Comparison of ENCODE assay signal across 24 cellular contexts in the genomic region with DNA sequence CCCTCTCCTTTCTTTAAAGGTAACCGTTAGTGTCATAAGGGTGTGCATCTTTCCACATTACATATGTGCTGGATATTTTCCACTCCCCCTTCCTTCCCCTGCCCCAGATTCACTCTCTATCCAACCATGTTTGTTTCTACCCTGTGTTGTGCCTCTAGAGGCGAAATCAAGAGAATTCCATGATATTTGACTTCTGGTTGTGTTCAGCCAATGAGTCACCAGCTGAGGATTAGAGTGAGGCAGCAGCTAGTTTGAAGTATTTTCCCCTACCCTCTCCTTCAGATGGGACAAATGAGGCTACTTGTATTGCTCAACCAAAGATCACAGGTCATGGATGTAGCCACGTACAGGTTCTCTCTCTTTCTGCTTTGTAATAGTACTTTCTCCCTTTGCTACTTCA. TPM values are rescaled to one million over a fixed set of nuclear protein-coding genes. Genes with fewer than 3 reads are reported as not detected.
A peak's percentile ranks its signal among the peaks of the same experiment; 100 is the strongest.
DNase-seq lines count a peak whose midpoint lies in the region; ATAC-seq, FAIRE-seq and TF ChIP-seq lines count a peak whose summit lies in the region.
"Had no signal": no experiment of that assay in that cellular context is flagged by ENCODE, and none has a peak within 500 bp of the region (broad histone marks: within the 10 kb centered on the region; RNA-seq: fewer than 3 reads in every experiment).

No MANE protein-coding gene starts in this region.

- whole genome bisulfite sequencing in mesendoderm (ENCODE audit: extremely low coverage, insufficient coverage, low lambda C conversion rate), result no CpG with 5 or more reads among the region's 3 CpGs

- intact Hi-C loops in activated CD4-positive, alpha-beta memory T cell treated with anti-CD3 and anti-CD28 coated beads for 36 hours (cut with micrococcal nuclease), result no loop called here

- no peak overlapping the region for H2BK15ac ChIP-seq in mesendoderm (replicated peaks; ENCODE audit: low read depth)

- H3K36me3 ChIP-seq in bronchial epithelial cell (ENCODE audit: control insufficient read depth, insufficient read depth, low read length), result no peaks in the 10 kb centered on the region
- no peaks in the 10 kb centered on the region for H3K36me3 ChIP-seq in mesendoderm (ENCODE audit: control insufficient read depth, insufficient read depth, low read length)
- H3K36me3 ChIP-seq: SJCRH30 had no signal

- H3K27me3 Mint-ChIP-seq in activated naive CD4-positive, alpha-beta T cell treated with anti-CD3 and anti-CD28 coated beads, Interleukin-2, amount 10 ng/mL, durations not matched to agents 7 days and 5 days, result no peaks in the 10 kb centered on the region
- H3K27me3 Mint-ChIP-seq in activated CD4-positive, alpha-beta memory T cell treated with anti-CD3 and anti-CD28 coated beads for 36 hours, result peaks cover 29% of the 10 kb centered on the region

- no peak overlapping the region for H3K9ac ChIP-seq in mesendoderm (ENCODE audit: low read length)

- H3K27ac ChIP-seq in mesendoderm (ENCODE audit: low read depth, low read length), result no peak overlapping the region
- H3K27ac ChIP-seq: C4-2B, SJCRH30 had no signal

- H3K27ac Mint-ChIP-seq in activated naive CD4-positive, alpha-beta T cell treated with anti-CD3 and anti-CD28 coated beads, Interleukin-2, amount 10 ng/mL, durations not matched to agents 7 days and 5 days, result no peak overlapping the region
- H3K27ac Mint-ChIP-seq in activated CD4-positive, alpha-beta memory T cell treated with anti-CD3 and anti-CD28 coated beads for 36 hours, result no peak overlapping the region
- H3K27ac Mint-ChIP-seq: CD8-positive, alpha-beta memory T cell had no signal

- no peak for TF ChIP-seq CTCF in bronchial epithelial cell (IDR thresholded peaks at IDR 0.05; ENCODE audit: insufficient read depth, low read length, severe bottlenecking)

- no peak overlapping the region for H4K5ac ChIP-seq in mesendoderm (ENCODE audit: low read length)

- H3K79me2 ChIP-seq in mesendoderm (ENCODE audit: control insufficient read depth, insufficient read depth, low read length), result no peaks in the 10 kb centered on the region

- no peak overlapping the region for H3K4me2 ChIP-seq in mesendoderm (ENCODE audit: low read length)

- no peaks in the 10 kb centered on the region for H3K4me1 ChIP-seq in mesendoderm (ENCODE audit: control insufficient read depth, low read depth, low read length)
- H3K4me1 ChIP-seq: SJCRH30 had no signal

- H2BK5ac ChIP-seq in mesendoderm (ENCODE audit: low read length), result no peak overlapping the region

- H3K4me3 Mint-ChIP-seq in activated naive CD4-positive, alpha-beta T cell treated with anti-CD3 and anti-CD28 coated beads, Interleukin-2, amount 10 ng/mL, durations not matched to agents 7 days and 5 days, result no peak overlapping the region
- H3K4me3 Mint-ChIP-seq in activated CD4-positive, alpha-beta memory T cell treated with anti-CD3 and anti-CD28 coated beads for 36 hours, result no peak overlapping the region
- H3K4me3 Mint-ChIP-seq: CD8-positive, alpha-beta memory T cell had no signal

- no peak overlapping the region for H3K4ac ChIP-seq in mesendoderm (ENCODE audit: low read depth, low read length)

- H2BK120ac ChIP-seq in mesendoderm (ENCODE audit: low read depth, low read length), result no peak overlapping the region

- CTCF ChIA-PET in activated naive CD4-positive, alpha-beta T cell treated with anti-CD3 and anti-CD28 coated beads, Interleukin-2, amount 10 ng/mL, durations not matched to agents 7 days and 5 days (lab: Charles Lee), result no interaction called here
- CTCF ChIA-PET in activated CD4-positive, alpha-beta memory T cell treated with anti-CD3 and anti-CD28 coated beads for 36 hours (lab: Charles Lee), result no interaction called here

- H4K8ac ChIP-seq in mesendoderm (ENCODE audit: low read depth, low read length), result no peak overlapping the region

- DNase-seq in A172 (ENCODE audit: low spot score), result peak; percentile 56
- DNase-seq in HT1080 (ENCODE audit: low read depth), result peak; percentile 22
- DNase-seq in bronchial epithelial cell (ENCODE audit: low read depth), result peak; percentile 12
- peak; percentile 15 for DNase-seq in mesendoderm
- no peak for DNase-seq in activated naive CD4-positive, alpha-beta T cell treated with anti-CD3 and anti-CD28 coated beads, Interleukin-2, amount 10 ng/mL, durations not matched to agents 7 days and 5 days
- no peak for DNase-seq in activated CD4-positive, alpha-beta memory T cell treated with anti-CD3 and anti-CD28 coated beads for 36 hours
- DNase-seq: CD8-positive, alpha-beta memory T cell; DMS53; GDM1; GOT3; Kasumi-1; MM.1S; NCI-H1048; NCI-H1417 treated with DMSO at 0.1 percent for 48 hours; NCI-H187 treated with DMSO at 0.1 percent for 48 hours; NK-92 treated with Interleukin-12 subunit alpha and Interleukin-12 subunit beta, amount 100 ng/mL, for 24 hours; SJCRH30 had no signal

- H3K27me3 ChIP-seq in bronchial epithelial cell (ENCODE audit: control insufficient read depth, insufficient read depth, low read length), result no peaks in the 10 kb centered on the region
- no peaks in the 10 kb centered on the region for H3K27me3 ChIP-seq in mesendoderm (ENCODE audit: insufficient read depth, low read length, poor library complexity)
- H3K27me3 ChIP-seq: SJCRH30 had no signal

- H2AK5ac ChIP-seq in mesendoderm (ENCODE audit: low read length), result no peak overlapping the region

- H3K23ac ChIP-seq in mesendoderm (ENCODE audit: low read length), result no peak overlapping the region

- H3K36me3 Mint-ChIP-seq in activated naive CD4-positive, alpha-beta T cell treated with anti-CD3 and anti-CD28 coated beads, Interleukin-2, amount 10 ng/mL, durations not matched to agents 7 days and 5 days, result no peaks in the 10 kb centered on the region
- no peaks in the 10 kb centered on the region for H3K36me3 Mint-ChIP-seq in activated CD4-positive, alpha-beta memory T cell treated with anti-CD3 and anti-CD28 coated beads for 36 hours
- H3K36me3 Mint-ChIP-seq: CD8-positive, alpha-beta memory T cell had no signal

- no peaks in the 10 kb centered on the region for H3K79me1 ChIP-seq in mesendoderm (ENCODE audit: low read length)

- H3K18ac ChIP-seq in mesendoderm (ENCODE audit: low read length), result no peak overlapping the region

- H3K9me3 Mint-ChIP-seq in activated naive CD4-positive, alpha-beta T cell treated with anti-CD3 and anti-CD28 coated beads, Interleukin-2, amount 10 ng/mL, durations not matched to agents 7 days and 5 days, result peaks cover 2% of the 10 kb centered on the region
- H3K9me3 Mint-ChIP-seq in activated CD4-positive, alpha-beta memory T cell treated with anti-CD3 and anti-CD28 coated beads for 36 hours, result peaks cover 16% of the 10 kb centered on the region

- no peak overlapping the region for H3K4me3 ChIP-seq in bronchial epithelial cell (ENCODE audit: low read depth, low read length)
- H3K4me3 ChIP-seq in mesendoderm (ENCODE audit: low read length), result no peak overlapping the region
- H3K4me3 ChIP-seq: SJCRH30 had no signal

- ATAC-seq in HG02981 (IDR thresholded peaks at IDR 0.05; ENCODE audit: unreplicated experiment), result no peak
- ATAC-seq: Panc1 had no signal

- POLR2A ChIA-PET in activated CD4-positive, alpha-beta memory T cell treated with anti-CD3 and anti-CD28 coated beads for 36 hours (lab: Charles Lee), result no interaction called here

- no peak for FAIRE-seq in bronchial epithelial cell (lab: Jason Lieb, UNC)
- FAIRE-seq: A204.1, D721Med, GM18507 had no signal

- no peaks in the 10 kb centered on the region for H3K4me1 Mint-ChIP-seq in activated naive CD4-positive, alpha-beta T cell treated with anti-CD3 and anti-CD28 coated beads, Interleukin-2, amount 10 ng/mL, durations not matched to agents 7 days and 5 days
- H3K4me1 Mint-ChIP-seq in activated CD4-positive, alpha-beta memory T cell treated with anti-CD3 and anti-CD28 coated beads for 36 hours (ENCODE audit: low read depth), result no peaks in the 10 kb centered on the region
- H3K4me1 Mint-ChIP-seq: CD8-positive, alpha-beta memory T cell had no signal

- no peak overlapping the region for H3K56ac ChIP-seq in mesendoderm (ENCODE audit: low read length)

RNA-seq across cellular contexts. Expression of a gene that starts 24.6 kb away (rescaled TPM):
- total RNA-seq in A172 (2014; rRNA removed; shearing (Covaris generic)), result not detected in 2 replicates
- total RNA-seq in HT1080 (2014; rRNA removed; shearing (Covaris generic)), result not detected in 2 replicates
- polyA plus RNA-seq in HT1080 (2015; cell fraction: cytosol; rRNA removed), result not detected in 2 replicates
- polyA plus RNA-seq in HT1080 (2015; cell fraction: nucleus; rRNA removed), result not detected in 2 replicates
- total RNA-seq in bronchial epithelial cell, result not detected in 2 replicates
- not detected for polyA plus RNA-seq in mesendoderm (2013, experiment 1 of 2)
- not detected for polyA plus RNA-seq in mesendoderm (2013, experiment 2 of 2)
- total RNA-seq in activated CD4-positive, alpha-beta memory T cell treated with anti-CD3 and anti-CD28 coated beads for 36 hours, result not detected
- total RNA-seq: CD8-positive, alpha-beta memory T cell; NCI-H460; SJCRH30 had no signal
- polyA plus RNA-seq: CD8-positive, alpha-beta memory T cell had no signal

RNA-seq across cellular contexts. Expression of a gene that starts 38.3 kb away (rescaled TPM):
- not detected in 2 replicates for total RNA-seq in A172 (2014; rRNA removed; shearing (Covaris generic))
- not detected in 2 replicates for total RNA-seq in HT1080 (2014; rRNA removed; shearing (Covaris generic))
- polyA plus RNA-seq in HT1080 (2015; cell fraction: cytosol; rRNA removed), result not detected in 2 replicates
- not detected in 2 replicates for polyA plus RNA-seq in HT1080 (2015; cell fraction: nucleus; rRNA removed)
- total RNA-seq in bronchial epithelial cell, result not detected in 2 replicates
- polyA plus RNA-seq in mesendoderm (2013, experiment 1 of 2), result not detected
- polyA plus RNA-seq in mesendoderm (2013, experiment 2 of 2), result not detected
- not detected for total RNA-seq in activated CD4-positive, alpha-beta memory T cell treated with anti-CD3 and anti-CD28 coated beads for 36 hours
- total RNA-seq: CD8-positive, alpha-beta memory T cell; NCI-H460; SJCRH30 had no signal
- polyA plus RNA-seq: CD8-positive, alpha-beta memory T cell had no signal

RNA-seq across cellular contexts. Expression of a gene that starts 46.9 kb away (rescaled TPM):
- not detected in 2 replicates for total RNA-seq in A172 (2014; rRNA removed; shearing (Covaris generic))
- not detected in 2 replicates for total RNA-seq in HT1080 (2014; rRNA removed; shearing (Covaris generic))
- not detected in 2 replicates for polyA plus RNA-seq in HT1080 (2015; cell fraction: cytosol; rRNA removed)
- not detected in 2 replicates for polyA plus RNA-seq in HT1080 (2015; cell fraction: nucleus; rRNA removed)
- total RNA-seq in bronchial epithelial cell, result not detected in 2 replicates
- polyA plus RNA-seq in mesendoderm (2013, experiment 1 of 2), result not detected
- polyA plus RNA-seq in mesendoderm (2013, experiment 2 of 2), result not detected
- total RNA-seq in activated CD4-positive, alpha-beta memory T cell treated with anti-CD3 and anti-CD28 coated beads for 36 hours, result not detected
- total RNA-seq: CD8-positive, alpha-beta memory T cell; NCI-H460; SJCRH30 had no signal
- polyA plus RNA-seq: CD8-positive, alpha-beta memory T cell had no signal

RNA-seq across cellular contexts. Expression of a gene that starts 59.0 kb away (rescaled TPM):
- total RNA-seq in A172 (2014; rRNA removed; shearing (Covaris generic)), result not detected in 2 replicates
- not detected in 2 replicates for total RNA-seq in HT1080 (2014; rRNA removed; shearing (Covaris generic))
- not detected in 2 replicates for polyA plus RNA-seq in HT1080 (2015; cell fraction: cytosol; rRNA removed)
- polyA plus RNA-seq in HT1080 (2015; cell fraction: nucleus; rRNA removed), result not detected in 2 replicates
- not detected in 2 replicates for total RNA-seq in bronchial epithelial cell
- not detected for polyA plus RNA-seq in mesendoderm (2013, experiment 1 of 2)
- polyA plus RNA-seq in mesendoderm (2013, experiment 2 of 2), result not detected
- total RNA-seq in activated CD4-positive, alpha-beta memory T cell treated with anti-CD3 and anti-CD28 coated beads for 36 hours, result not detected
- total RNA-seq: CD8-positive, alpha-beta memory T cell; NCI-H460; SJCRH30 had no signal
- polyA plus RNA-seq: CD8-positive, alpha-beta memory T cell had no signal

Comparison
In these comparisons a context has a peak if more than half of its experiments do, and no peak if none do; other contexts are left out.
1. DNase-seq: peak in A172 (single experiment), HT1080 (single experiment), bronchial epithelial cell (single experiment) and mesendoderm (single experiment); none in activated naive CD4-positive, alpha-beta T cell treated with anti-CD3 and anti-CD28 coated beads, Interleukin-2, amount 10 ng/mL, durations not matched to agents 7 days and 5 days (single experiment) and activated CD4-positive, alpha-beta memory T cell treated with anti-CD3 and anti-CD28 coated beads for 36 hours (single experiment).